In the genomic region with DNA sequence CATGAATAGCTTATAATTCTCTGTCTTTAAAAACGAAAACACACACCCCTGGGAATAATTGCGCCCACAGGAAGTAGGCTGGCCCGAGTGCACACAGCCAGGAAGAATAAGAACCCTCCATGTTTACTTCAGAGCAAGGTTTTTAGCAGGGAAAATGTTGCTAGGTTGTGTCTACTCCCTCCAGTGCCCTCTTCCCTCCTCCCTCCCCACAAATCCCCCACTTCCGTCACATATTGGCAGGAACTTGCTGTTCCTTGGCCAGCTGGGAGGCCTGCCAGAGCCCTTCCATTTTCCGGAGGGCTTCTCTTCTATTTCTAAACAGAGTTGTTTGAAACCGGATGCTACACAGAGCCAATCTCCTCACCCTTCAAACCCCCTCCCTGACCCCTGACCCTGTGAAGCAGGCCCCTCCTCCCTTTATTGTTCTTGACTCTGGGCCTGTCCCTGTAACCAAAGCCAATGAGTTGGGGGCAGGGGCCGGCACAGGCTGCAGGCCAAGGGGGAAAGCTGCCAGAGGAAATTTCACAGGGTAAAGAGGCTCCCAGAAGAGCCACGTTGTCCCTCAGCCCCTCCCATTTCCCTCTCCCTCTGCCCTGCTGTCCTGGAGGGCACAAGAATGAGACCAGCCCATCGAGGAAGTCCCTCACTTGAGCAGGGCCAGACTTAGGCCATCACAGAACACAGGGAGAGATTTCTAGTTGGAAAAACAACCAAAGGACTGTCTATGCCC, we compare ENCODE assay signal across 8 cellular contexts. TPM values are rescaled to one million over a fixed set of nuclear protein-coding genes. Genes with fewer than 3 reads are reported as not detected.
DNase-seq lines count a peak whose midpoint lies in the region; ATAC-seq and TF ChIP-seq lines count a peak whose summit lies in the region.

No MANE protein-coding gene starts in this region.

- DNase-seq in GF-D8 (lab: John Stamatoyannopoulos, UW): peak; percentile 25
- no peak for DNase-seq in RWPE1 (ENCODE audit: low spot score)
- DNase-seq in globus pallidus (ENCODE audit: low spot score): peak; percentile 70
- DNase-seq in occipital lobe (lab: John Stamatoyannopoulos, UW): peak; percentile 58
- DNase-seq in stimulated activated CD4-positive, alpha-beta T cell treated with anti-CD3 and anti-CD28 coated beads, Interleukin-4, amount 100 ng/mL, for 1 hour: no peak

- POLR2A ChIA-PET in RWPE1 (lab: Yijun Ruan, JAX; ENCODE audit: low non-redundant PET): no interaction called here

- CTCF ChIA-PET in RWPE1 (lab: Yijun Ruan, JAX): interaction anchor here (0.5 to 1.6 kb wide), 3 partner anchors 16 to 84 kb away, joined by 4 to 5 read pairs (median 4); no protein-coding TSS in a partner anchor

- TF ChIP-seq CTCF in RWPE1 (conservative IDR thresholded peaks at IDR 0.05; ENCODE audit: low read depth): no peak

- H3K27ac ChIP-seq in RWPE1: peak overlapping the region; percentile 90

- no peak for ATAC-seq in HG02623 (IDR thresholded peaks at IDR 0.05; ENCODE audit: unreplicated experiment)
- ATAC-seq in HG02763 (IDR thresholded peaks at IDR 0.05; ENCODE audit: unreplicated experiment): no peak
- ATAC-seq in HG03196 (IDR thresholded peaks at IDR 0.05; ENCODE audit: unreplicated experiment): no peak

RNA-seq across cellular contexts. Expression of gene LGALSL, which starts 49.8 kb away (rescaled TPM):
- 53.7 TPM for total RNA-seq in occipital lobe

Comparison
In these comparisons a context has a peak if more than half of its experiments do, and no peak if none do; other contexts are left out.
1. DNase-seq: peak in GF-D8 (single experiment), globus pallidus (single experiment) and occipital lobe (single experiment); none in RWPE1 (single experiment) and stimulated activated CD4-positive, alpha-beta T cell treated with anti-CD3 and anti-CD28 coated beads, Interleukin-4, amount 100 ng/mL, for 1 hour (single experiment).